10 cellular contexts compared by ENCODE assay signal in the genomic region with DNA sequence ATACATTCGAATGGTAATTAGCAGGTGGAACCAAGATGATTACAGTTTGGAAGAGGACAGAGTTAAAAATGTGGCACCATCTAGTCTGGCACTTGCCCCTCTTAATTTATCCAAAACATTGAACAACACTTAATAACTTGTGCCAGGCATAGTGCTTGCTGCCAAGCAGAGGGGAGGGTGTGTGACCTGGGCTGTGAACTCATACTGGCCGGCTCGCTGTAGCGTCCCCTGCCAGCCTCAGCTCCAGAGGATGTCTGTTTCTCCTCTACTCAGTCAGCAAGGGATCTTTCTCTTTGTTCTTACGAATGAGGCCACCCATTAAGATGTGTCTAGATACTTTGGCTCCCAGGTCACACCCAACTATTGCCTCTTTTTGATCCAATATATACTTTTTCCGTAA.
A peak's percentile ranks its signal among the peaks of the same experiment; 100 is the strongest.
DNase-seq lines count a peak whose midpoint lies in the region; ATAC-seq and TF ChIP-seq lines count a peak whose summit lies in the region.
"Had no signal": no experiment of that assay in that cellular context is flagged by ENCODE, and none has a peak within 500 bp of the region (broad histone marks: within the 10 kb centered on the region; RNA-seq: fewer than 3 reads in every experiment).

No MANE protein-coding gene starts in this region.

- CTCF ChIA-PET in OCI-LY7 (lab: Charles Lee; ENCODE audit: unreplicated experiment): no interaction called here

- peaks cover 3% of the 10 kb centered on the region for H3K9me3 Mint-ChIP-seq in memory B cell

- H3K27ac ChIP-seq in OCI-LY7 (ENCODE audit: low read depth, low read length, poor library complexity, severe bottlenecking): no peak overlapping the region

- H3K4me3 ChIP-seq in GM06990 (replicated peaks; ENCODE audit: low read depth, low read length) (no peak overlapping the region; the same call in 1 of the 2 replicates), OCI-LY7 (ENCODE audit: low read depth, low read length, poor library complexity, severe bottlenecking) (peak overlapping the region; percentile 7)
- H3K4me3 ChIP-seq: sigmoid colon had no signal

- intact Hi-C loops in OCI-LY7 (cut with micrococcal nuclease; ENCODE audit: unreplicated experiment): no loop called here

- DNase-seq in GM06990 (ENCODE audit: extremely low read depth, insufficient read length) (peak; percentile 30), OCI-LY7 (ENCODE audit: low spot score) (no peak), memory B cell (ENCODE audit: low spot score in 2 of 2) (no peak), ACHN (no peak), retina (no peak), dedifferentiated amniotic fluid mesenchymal stem cell (ENCODE audit: extremely low spot score) (no peak)
- DNase-seq: GOT3, sigmoid colon had no signal

- H3K27me3 Mint-ChIP-seq in memory B cell: no peaks in the 10 kb centered on the region

- no peak overlapping the region for H2AFZ ChIP-seq in OCI-LY7 (ENCODE audit: low read length)

- in situ Hi-C loops in ACHN (cut with HindIII; ENCODE audit: low pct_ligation_motif_present, low pct_unique_long_range_greater_than_20kb, low sequenced_read_pairs): no loop called here

- peaks cover 16% of the 10 kb centered on the region for H3K4me1 ChIP-seq in OCI-LY7 (ENCODE audit: insufficient read depth, low read length, poor library complexity, severe bottlenecking)

- peaks cover 5% of the 10 kb centered on the region; the same call in 1 of the 2 replicates for H3K9me3 ChIP-seq in OCI-LY7 (ENCODE audit: low read length)
- H3K9me3 ChIP-seq: sigmoid colon had no signal

- H3K36me3 Mint-ChIP-seq in memory B cell: peaks cover 2% of the 10 kb centered on the region

- H3K4me2 ChIP-seq in OCI-LY7 (ENCODE audit: low read length): peak overlapping the region; percentile 40

- peaks cover 39% of the 10 kb centered on the region for H3K4me1 Mint-ChIP-seq in memory B cell

- TF ChIP-seq CTCF in GM06990 (IDR thresholded peaks at IDR 0.05; ENCODE audit: insufficient read depth, low read length, poor library complexity, severe bottlenecking) (no peak), OCI-LY7 (conservative IDR thresholded peaks at IDR 0.05; ENCODE audit: low read length) (no peak)

- H3K27me3 ChIP-seq in GM06990 (replicated peaks; ENCODE audit: control insufficient read depth, insufficient read depth, low read length): no peaks in the 10 kb centered on the region
- H3K27me3 ChIP-seq: sigmoid colon had no signal

- no peaks in the 10 kb centered on the region for H3K9me2 ChIP-seq in OCI-LY7 (ENCODE audit: insufficient read depth, low read length)

- H3K4me3 Mint-ChIP-seq in memory B cell: peak overlapping the region; percentile 79

- H3K36me3 ChIP-seq in GM06990 (ENCODE audit: control insufficient read depth, insufficient read depth, low read length) (no peaks in the 10 kb centered on the region), OCI-LY7 (ENCODE audit: insufficient read depth, low read length) (no peaks in the 10 kb centered on the region)
- H3K36me3 ChIP-seq: sigmoid colon had no signal

- H3K79me2 ChIP-seq in OCI-LY7 (ENCODE audit: insufficient read depth, low read depth, low read length): no peaks in the 10 kb centered on the region

- H3K27ac Mint-ChIP-seq in memory B cell: peak overlapping the region; percentile 99

- ATAC-seq in GM19455 (IDR thresholded peaks at IDR 0.05; ENCODE audit: unreplicated experiment) (peak; percentile 7), memory B cell (ENCODE audit: low read depth) (no peak), HG03039 (IDR thresholded peaks at IDR 0.05; ENCODE audit: unreplicated experiment) (no peak)

- POLR2A ChIA-PET in OCI-LY7 (lab: Charles Lee): no interaction called here

- BruUV-seq in OCI-LY7 (replicated peaks; lab: Mats Ljungman, UMichigan): no TSS peak

- no peaks in the 10 kb centered on the region for H4K20me1 ChIP-seq in OCI-LY7 (ENCODE audit: insufficient read depth, low read length)
